Comparison of ENCODE assay signal across 13 cellular contexts in genomic region chr6:42088101-42088591, GRCh38. TPM values are rescaled to one million over a fixed set of nuclear protein-coding genes. Genes with fewer than 3 reads are reported as not detected.
DNase-seq lines count a peak whose midpoint lies in the region; ATAC-seq and TF ChIP-seq lines count a peak whose summit lies in the region.
"Had no signal": no experiment of that assay in that cellular context is flagged by ENCODE, and none has a peak within 500 bp of the region (broad histone marks: within the 10 kb centered on the region; RNA-seq: fewer than 3 reads in every experiment).

No MANE protein-coding gene starts in this region.

- H3K4me2 ChIP-seq in GM23338, result no peak overlapping the region
- H3K4me2 ChIP-seq in neuronal stem cell (ENCODE audit: insufficient read depth, low read length, poor library complexity, severe bottlenecking), result no peak overlapping the region

- H2BK5ac ChIP-seq in neuronal stem cell (ENCODE audit: low read length), result no peak overlapping the region

- no peak overlapping the region for H2BK12ac ChIP-seq in neuronal stem cell (ENCODE audit: low read length)

- no peak overlapping the region for H2AK5ac ChIP-seq in neuronal stem cell (ENCODE audit: low read depth, low read length)

- H3F3A ChIP-seq in GM23338 (replicated peaks; ENCODE audit: low read depth), result no peaks in the 10 kb centered on the region; the same call in 1 of the 2 replicates

- H3K79me2 ChIP-seq in GM23338 (replicated peaks; ENCODE audit: insufficient read depth), result no peaks in the 10 kb centered on the region

- no peak overlapping the region for H3K4ac ChIP-seq in neuronal stem cell (ENCODE audit: low read length)

- H4K20me1 ChIP-seq in GM23338 (replicated peaks; ENCODE audit: insufficient read depth), result no peaks in the 10 kb centered on the region

- H3K4me3 Mint-ChIP-seq in GM23338, result no peak overlapping the region
- H3K4me3 Mint-ChIP-seq: CD14-positive monocyte; natural killer cell treated with Interleukin-12 subunit alpha and Interleukin-12 subunit beta and Interleukin-15 and Interleukin-18, amount 100 ng/mL, for 72 hours had no signal

- no peak overlapping the region for H4K91ac ChIP-seq in neuronal stem cell (ENCODE audit: low read depth, low read length, poor library complexity)

- no peak overlapping the region for H2BK120ac ChIP-seq in neuronal stem cell (ENCODE audit: low read depth, low read length)

- H3K36me3 ChIP-seq in GM23338 (ENCODE audit: insufficient read depth) (no peaks in the 10 kb centered on the region), neuronal stem cell (replicated peaks in 1 of 2; ENCODE audit: control insufficient read depth in 2 of 2, insufficient read depth in 2 of 2, low read length in 2 of 2) (peaks cover 0 to 2% of the 10 kb centered on the region in 2 donors), mucosa of descending colon (ENCODE audit: low read depth) (no peaks in the 10 kb centered on the region)
- H3K36me3 ChIP-seq: adrenal gland had no signal

- H3K4me1 Mint-ChIP-seq in GM23338, result peaks cover 21% of the 10 kb centered on the region
- H3K4me1 Mint-ChIP-seq: CD14-positive monocyte had no signal

- H2AFZ ChIP-seq in GM23338 (no peak overlapping the region), neuronal stem cell (ENCODE audit: low read length) (no peak overlapping the region)

- peak; percentile 19 for DNase-seq in GM23338 (ENCODE audit: low spot score)
- DNase-seq in RKO (ENCODE audit: low spot score), result peak; percentile 35
- DNase-seq in fibroblast of peridontal ligament (ENCODE audit: extremely low read depth), result peak; percentile 12
- DNase-seq in neuronal stem cell (ENCODE audit: low spot score), result no peak
- no peak for DNase-seq in mucosa of descending colon
- DNase-seq in ecto neural progenitor cell (ENCODE audit: low spot score), result no peak
- DNase-seq: activated CD8-positive, alpha-beta memory T cell treated with anti-CD3 and anti-CD28 coated beads, Interleukin-2, amount 50 U/mL, for 48 hours; KBM-7 had no signal

- no peaks in the 10 kb centered on the region for H3K9me3 Mint-ChIP-seq in GM23338
- H3K9me3 Mint-ChIP-seq: CD14-positive monocyte; natural killer cell treated with Interleukin-12 subunit alpha and Interleukin-12 subunit beta and Interleukin-15 and Interleukin-18, amount 100 ng/mL, for 72 hours had no signal

- H3K27me3 Mint-ChIP-seq in GM23338 (ENCODE audit: insufficient read depth, low read depth, poor library complexity), result peaks cover 34% of the 10 kb centered on the region
- H3K27me3 Mint-ChIP-seq: natural killer cell treated with Interleukin-12 subunit alpha and Interleukin-12 subunit beta and Interleukin-15 and Interleukin-18, amount 100 ng/mL, for 72 hours had no signal

- no peaks in the 10 kb centered on the region for H3K9me2 ChIP-seq in GM23338 (ENCODE audit: insufficient read depth)

- H3K36me3 Mint-ChIP-seq in GM23338 (ENCODE audit: low read depth), result no peaks in the 10 kb centered on the region; the same call in 2 of the 3 replicates
- H3K36me3 Mint-ChIP-seq: natural killer cell treated with Interleukin-12 subunit alpha and Interleukin-12 subunit beta and Interleukin-15 and Interleukin-18, amount 100 ng/mL, for 72 hours had no signal

- H3K4me3 ChIP-seq in GM23338 (no peak overlapping the region), neuronal stem cell (ENCODE audit: low read length in 2 of 2) (no peak overlapping the region), mucosa of descending colon (no peak overlapping the region)
- H3K4me3 ChIP-seq: adrenal gland had no signal

- H3K9ac ChIP-seq in neuronal stem cell (ENCODE audit: low read depth, low read length, poor library complexity), result peak overlapping the region; percentile 33

- H2BK15ac ChIP-seq in neuronal stem cell (ENCODE audit: low read length), result no peak overlapping the region

- H4K8ac ChIP-seq in neuronal stem cell (ENCODE audit: low read depth, low read length), result no peak overlapping the region

- no CpG with 5 or more reads among the region's 7 CpGs for WGBS in neuronal stem cell (ENCODE audit: extremely low coverage in 2 of 2, insufficient read length in 2 of 2, insufficient replicate concordance in 1 of 2), 2 donors

- no peak overlapping the region for H3K27ac ChIP-seq in GM23338 (ENCODE audit: low read depth)
- H3K27ac ChIP-seq in neuronal stem cell (replicated peaks; ENCODE audit: low read length), result no peak overlapping the region
- H3K27ac ChIP-seq: adrenal gland had no signal

- intact Hi-C loops in mucosa of descending colon (cut with DNase I, micrococcal nuclease), result no loop called here

- H3K4me1 ChIP-seq in GM23338 (ENCODE audit: insufficient read depth), result peaks cover 11% of the 10 kb centered on the region
- peaks cover 0 to 5% of the 10 kb centered on the region in 2 donors for H3K4me1 ChIP-seq in neuronal stem cell (ENCODE audit: control insufficient read depth in 2 of 2, insufficient read depth in 1 of 2, low read depth in 1 of 2, low read length in 2 of 2)
- H3K4me1 ChIP-seq in mucosa of descending colon (ENCODE audit: low read depth), result no peaks in the 10 kb centered on the region

- H3K9me3 ChIP-seq in neuronal stem cell (replicated peaks in 1 of 2; ENCODE audit: control insufficient read depth in 2 of 2, insufficient read depth in 1 of 2, low read depth in 1 of 2, low read length in 2 of 2) (no peaks in the 10 kb centered on the region), mucosa of descending colon (no peaks in the 10 kb centered on the region)
- H3K9me3 ChIP-seq: adrenal gland had no signal

- TF ChIP-seq CTCF in GM23338 (conservative IDR thresholded peaks at IDR 0.05; ENCODE audit: low read depth in 2 of 2), result no peak
- TF ChIP-seq CTCF in mucosa of descending colon (IDR thresholded peaks at IDR 0.05), result no peak

- no peak overlapping the region for H3K23ac ChIP-seq in neuronal stem cell (ENCODE audit: low read depth, low read length, poor library complexity)

- H3K27ac Mint-ChIP-seq in GM23338, result no peak overlapping the region
- H3K27ac Mint-ChIP-seq: natural killer cell treated with Interleukin-12 subunit alpha and Interleukin-12 subunit beta and Interleukin-15 and Interleukin-18, amount 100 ng/mL, for 72 hours had no signal

- H3K79me1 ChIP-seq in neuronal stem cell (ENCODE audit: low read depth, low read length), result no peaks in the 10 kb centered on the region

- peaks cover 26% of the 10 kb centered on the region for H3K27me3 ChIP-seq in GM23338 (ENCODE audit: insufficient read depth)
- peaks cover 0 to 3% (median 0%) of the 10 kb centered on the region in 3 experiments for H3K27me3 ChIP-seq in neuronal stem cell (ENCODE audit: control insufficient read depth in 3 of 3, insufficient read depth in 3 of 3, low read depth in 1 of 3, low read length in 3 of 3)
- H3K27me3 ChIP-seq: adrenal gland had no signal

- no peak overlapping the region for H3K14ac ChIP-seq in neuronal stem cell (ENCODE audit: low read length)

- no peak overlapping the region for H3K18ac ChIP-seq in neuronal stem cell (ENCODE audit: low read length)

- ATAC-seq in GM23338 (peak; percentile 11; the same call in 1 of the 3 replicates), mucosa of descending colon (no peak), GM18868 (IDR thresholded peaks at IDR 0.05; ENCODE audit: unreplicated experiment) (no peak), HG02759 (IDR thresholded peaks at IDR 0.05; ENCODE audit: unreplicated experiment) (no peak)
- ATAC-seq: natural killer cell treated with Interleukin-12 subunit alpha and Interleukin-12 subunit beta and Interleukin-15 and Interleukin-18, amount 100 ng/mL, for 72 hours had no signal

TF ChIP-seq in GM23338, 12 proteins besides CTCF, POLR2A, EP300 and RAD21:
- no peak for TF ChIP-seq JUNB (IDR thresholded peaks at IDR 0.05; ENCODE audit: unreplicated experiment)
TF ChIP-seq in GM23338: peak in this region for 0.

RNA-seq across cellular contexts. Expression of gene TAF8, which starts 37.8 kb away (rescaled TPM):
- 26.5 and 30.6 TPM in 2 replicates for total RNA-seq in GM23338 (2014; rRNA removed; shearing (Covaris generic))
- polyA plus RNA-seq in GM23338 (2016; fragmentation: Nextera tagmentation; extraction: Ambion mirVana), result 18.7 and 19.1 TPM in 2 replicates
- polyA plus RNA-seq in neuronal stem cell (2013, experiment 1 of 2), result 30.4 TPM
- polyA plus RNA-seq in neuronal stem cell (2013, experiment 2 of 2), result 29.3 TPM
- 10 to 100 TPM; 22.1 to 35.2 (median 25.0) TPM for total RNA-seq in mucosa of descending colon

RNA-seq across cellular contexts. Expression of gene C6orf132, which starts 54.3 kb away (rescaled TPM):
- 40.9 and 48.3 TPM in 2 replicates for total RNA-seq in GM23338 (2014; rRNA removed; shearing (Covaris generic))
- 22.2 and 24.3 TPM in 2 replicates for polyA plus RNA-seq in GM23338 (2016; fragmentation: Nextera tagmentation; extraction: Ambion mirVana)
- polyA plus RNA-seq in neuronal stem cell (2013, experiment 1 of 2), result 0.39 TPM
- 0.39 TPM for polyA plus RNA-seq in neuronal stem cell (2013, experiment 2 of 2)
- 10 to 100 TPM; 22.2 to 67.6 (median 57.6) TPM for total RNA-seq in mucosa of descending colon
- polyA plus RNA-seq: CD14-positive monocyte had no signal

Comparison
In these comparisons a context has a peak if more than half of its experiments do, and no peak if none do; other contexts are left out.
1. DNase-seq: peak in GM23338 (single experiment), RKO (single experiment) and fibroblast of peridontal ligament (single experiment); none in neuronal stem cell (single experiment), mucosa of descending colon (0 of 3) and ecto neural progenitor cell (single experiment).